Comparison of ENCODE assay signal across 20 cellular contexts in the genomic region with DNA sequence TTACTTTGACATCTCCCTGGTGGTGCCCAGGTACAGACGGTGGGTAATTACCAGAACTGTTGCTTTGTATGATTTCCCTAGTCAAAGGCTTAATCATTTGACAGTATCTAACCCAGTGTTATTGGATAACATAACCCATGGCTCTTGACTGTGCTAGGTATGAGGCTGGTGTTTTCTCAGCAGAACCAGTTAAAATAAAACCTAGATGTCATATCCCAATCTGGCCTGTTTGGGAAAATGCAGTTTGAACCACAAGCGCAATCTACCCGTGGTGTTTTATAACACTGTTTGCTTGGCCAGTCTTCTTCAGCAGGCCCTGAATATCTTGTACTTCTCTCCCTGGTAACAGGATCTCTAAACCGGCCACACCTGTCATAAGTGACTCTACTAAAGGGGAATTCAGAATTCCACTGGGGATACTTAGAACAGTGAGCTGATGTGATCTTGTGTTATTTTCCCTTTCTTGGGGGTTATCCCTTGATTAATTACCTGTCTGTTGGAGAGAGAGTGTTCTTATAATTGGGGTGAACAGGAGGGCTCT. TPM values are rescaled to one million over a fixed set of nuclear protein-coding genes. Genes with fewer than 3 reads are reported as not detected.
DNase-seq lines count a peak whose midpoint lies in the region; ATAC-seq and TF ChIP-seq lines count a peak whose summit lies in the region.
"Had no signal": no experiment of that assay in that cellular context is flagged by ENCODE, and none has a peak within 500 bp of the region (broad histone marks: within the 10 kb centered on the region; RNA-seq: fewer than 3 reads in every experiment).

No MANE protein-coding gene starts in this region.

- H3K36me3 ChIP-seq in heart right ventricle (no peaks in the 10 kb centered on the region), body of pancreas (replicated peaks in 1 of 2; ENCODE audit: insufficient read depth in 1 of 2, low read depth in 2 of 2) (no peaks in the 10 kb centered on the region), left lung (no peaks in the 10 kb centered on the region), stomach (no peaks in the 10 kb centered on the region)
- H3K36me3 ChIP-seq: ascending aorta, BLaER1 had no signal

- DNase-seq in heart right ventricle, result no peak
- DNase-seq in Right ventricle myocardium superior, result no peak
- DNase-seq in body of pancreas, result no peak
- no peak for DNase-seq in left lung
- no peak for DNase-seq in type B pancreatic cell (ENCODE audit: extremely low spot score, unreplicated experiment)
- DNase-seq in activated CD4-positive, alpha-beta T cell treated with anti-CD3 and anti-CD28 coated beads for 4 hours, result no peak
- no peak for DNase-seq in stomach
- DNase-seq: activated T-cell treated with anti-CD3 and anti-CD28 coated beads, Interleukin-2, amount 50 U/mL, for 72 hours; HFFc6; Karpas-422; NCI-H2029 treated with DMSO at 0.1 percent for 48 hours; NCI-H524 treated with DMSO at 0.1 percent for 48 hours; occipital lobe; retina; SHP77 had no signal

- peak overlapping the region in 1 of 10 donors; percentile 18 for H3K4me3 ChIP-seq in heart right ventricle
- no peak overlapping the region for H3K4me3 ChIP-seq in body of pancreas
- no peak overlapping the region for H3K4me3 ChIP-seq in left lung
- H3K4me3 ChIP-seq in stomach, result no peak overlapping the region
- H3K4me3 ChIP-seq: A549, ascending aorta, BLaER1 had no signal

- peak overlapping the region; percentile 95 for H3K27ac Mint-ChIP-seq in type B pancreatic cell
- H3K27ac Mint-ChIP-seq: activated naive CD4-positive, alpha-beta T cell treated with anti-CD3 and anti-CD28 coated beads, Interleukin-2, amount 50 U/mL, for 72 hours; activated T-cell treated with anti-CD3 and anti-CD28 coated beads, Interleukin-2, amount 50 U/mL, for 72 hours; HFFc6 had no signal

- TF ChIP-seq CTCF in heart right ventricle (IDR thresholded peaks at IDR 0.05), result no peak
- no peak for TF ChIP-seq CTCF in body of pancreas (IDR thresholded peaks at IDR 0.05)
- TF ChIP-seq CTCF in left lung (IDR thresholded peaks at IDR 0.05), result no peak
- TF ChIP-seq CTCF in type B pancreatic cell (conservative IDR thresholded peaks at IDR 0.05), result no peak
- no peak for TF ChIP-seq CTCF in stomach (IDR thresholded peaks at IDR 0.05)

- H3K27ac ChIP-seq in heart right ventricle (peak overlapping the region; percentile 69 to 96 (median 86)), body of pancreas (peak overlapping the region in 1 of 4 donors; percentile 15), left lung (no peak overlapping the region), stomach (no peak overlapping the region)
- H3K27ac ChIP-seq: A549, ascending aorta, BLaER1 had no signal

- TF ChIP-seq POLR2A in body of pancreas (IDR thresholded peaks at IDR 0.05) (no peak), stomach (IDR thresholded peaks at IDR 0.05) (no peak)

- H3K4me3 Mint-ChIP-seq in type B pancreatic cell, result peak overlapping the region; percentile 46
- H3K4me3 Mint-ChIP-seq: activated T-cell treated with anti-CD3 and anti-CD28 coated beads, Interleukin-2, amount 50 U/mL, for 72 hours; HFFc6 had no signal

- H3K27me3 Mint-ChIP-seq in type B pancreatic cell, result no peaks in the 10 kb centered on the region

- TF ChIP-seq EP300 in stomach (IDR thresholded peaks at IDR 0.05), result no peak

- no peaks in the 10 kb centered on the region for H3K36me3 Mint-ChIP-seq in type B pancreatic cell
- H3K36me3 Mint-ChIP-seq: activated naive CD4-positive, alpha-beta T cell treated with anti-CD3 and anti-CD28 coated beads, Interleukin-2, amount 50 U/mL, for 72 hours had no signal

- intact Hi-C loops in heart right ventricle (cut with DNase I), result loop anchor here in 2 of 10 donors (2.0 to 5.0 kb wide), 3 partner anchors 31 to 62 kb away; a partner anchor contains a TSS
- intact Hi-C loops in Right ventricle myocardium superior (cut with DNase I), result no loop called here
- intact Hi-C loops in body of pancreas (cut with DNase I), result no loop called here
- intact Hi-C loops in left lung (cut with DNase I), result no loop called here
- intact Hi-C loops in stomach (cut with DNase I; ENCODE audit: low total_unique reads), result no loop called here

- peaks cover 36% of the 10 kb centered on the region for H3K4me1 Mint-ChIP-seq in type B pancreatic cell (ENCODE audit: unreplicated experiment)

- 64 to 79% methylated on average over 4 of the region's 4 CpGs for WGBS in heart right ventricle, 2 donors
- WGBS in body of pancreas, 2 donors, result 59 to 62% methylated on average over 2 to 4 of the region's 4 CpGs
- WGBS in stomach, 5 donors, result 76 to 81% (median 79%) methylated on average over 4 of the region's 4 CpGs

- ATAC-seq in heart right ventricle, result peak in 2 of 8 donors; percentile 3 to 4
- no peak for ATAC-seq in Right ventricle myocardium superior (ENCODE audit: poor library complexity)
- peak; percentile 25 for ATAC-seq in body of pancreas
- ATAC-seq in left lung, result peak; percentile 81
- no peak for ATAC-seq in GM19395 (IDR thresholded peaks at IDR 0.05; ENCODE audit: unreplicated experiment)
- ATAC-seq: A549; activated naive CD4-positive, alpha-beta T cell treated with anti-CD3 and anti-CD28 coated beads, Interleukin-2, amount 50 U/mL, for 72 hours; activated T-cell treated with anti-CD3 and anti-CD28 coated beads, Interleukin-2, amount 50 U/mL, for 72 hours had no signal

- no peaks in the 10 kb centered on the region for H3K27me3 ChIP-seq in heart right ventricle
- H3K27me3 ChIP-seq in body of pancreas, result no peaks in the 10 kb centered on the region
- H3K27me3 ChIP-seq in left lung, result no peaks in the 10 kb centered on the region
- no peaks in the 10 kb centered on the region for H3K27me3 ChIP-seq in stomach
- H3K27me3 ChIP-seq: ascending aorta, BLaER1 had no signal

- H3K9me3 Mint-ChIP-seq in type B pancreatic cell, result no peaks in the 10 kb centered on the region
- H3K9me3 Mint-ChIP-seq: activated naive CD4-positive, alpha-beta T cell treated with anti-CD3 and anti-CD28 coated beads, Interleukin-2, amount 50 U/mL, for 72 hours; activated T-cell treated with anti-CD3 and anti-CD28 coated beads, Interleukin-2, amount 50 U/mL, for 72 hours; HFFc6 had no signal

- H3K4me1 ChIP-seq in heart right ventricle (peaks cover 0 to 63% (median 16%) of the 10 kb centered on the region in 9 donors), body of pancreas (peaks cover 10% of the 10 kb centered on the region), left lung (peaks cover 0 to 9% of the 10 kb centered on the region in 2 donors), stomach (peaks cover 0 to 6% (median 0%) of the 10 kb centered on the region in 4 donors)
- H3K4me1 ChIP-seq: ascending aorta had no signal

- H3K9me3 ChIP-seq in heart right ventricle (no peaks in the 10 kb centered on the region), body of pancreas (no peaks in the 10 kb centered on the region), left lung (no peaks in the 10 kb centered on the region), stomach (no peaks in the 10 kb centered on the region)
- H3K9me3 ChIP-seq: A549, ascending aorta, BLaER1 had no signal

RNA-seq across cellular contexts. Expression of a gene that starts 32.8 kb away (rescaled TPM):
- total RNA-seq in heart right ventricle (100 to 1,000 TPM in 4 of 10 donors, 10 to 100 TPM in 6; 75.9 to 145 (median 95.6) TPM), Right ventricle myocardium superior (131 TPM), body of pancreas (under 1 TPM; 0.26 to 0.33 TPM), left lung (10 to 100 TPM; 13.6 to 33.6 TPM), type B pancreatic cell (ENCODE audit: low replicate concordance) (12.6 and 19.2 TPM in 2 replicates), stomach (10 to 100 TPM in 1 of 5 donors, 1 to 10 TPM in 1, under 1 TPM in 1, not detected in 2; 0.55 to 13.8 (median 9.8) TPM)
- polyA plus RNA-seq in heart right ventricle (10 to 100 TPM; 22.6 to 41.9 TPM), stomach (1 to 10 TPM in 1 of 3 donors, under 1 TPM in 1, not detected in 1; 0.25 to 4.1 TPM)
- total RNA-seq: ascending aorta had no signal

Comparison
In these comparisons a context has a peak if more than half of its experiments do, and no peak if none do; other contexts are left out.
1. ATAC-seq: peak in body of pancreas (single experiment) and left lung (single experiment); none in Right ventricle myocardium superior (single experiment) and GM19395 (single experiment).
2. H3K27ac ChIP-seq: peak in heart right ventricle (10 of 10); none in left lung (0 of 2) and stomach (0 of 5).